In the genomic region with DNA sequence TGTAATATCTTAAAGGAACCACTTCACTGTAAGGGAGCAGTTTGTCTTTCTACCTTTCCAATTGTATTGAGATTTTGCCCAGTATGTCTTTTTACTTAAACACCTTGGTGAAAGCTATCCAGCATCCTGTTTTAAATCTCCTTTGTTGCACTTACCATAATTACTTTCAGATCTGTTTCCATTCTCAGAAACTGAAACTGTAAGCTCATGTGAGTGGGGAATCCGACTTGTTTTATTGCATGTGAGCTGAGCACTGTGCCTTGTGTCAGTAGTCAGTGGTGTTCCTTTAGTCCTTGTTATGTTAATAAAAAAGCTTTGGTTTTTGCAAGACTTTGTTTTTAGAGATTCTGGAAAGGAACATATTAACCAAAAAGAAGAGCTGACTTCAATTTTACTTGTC, we compare ENCODE assay signal across 8 cellular contexts. TPM values are rescaled to one million over a fixed set of nuclear protein-coding genes. Genes with fewer than 3 reads are reported as not detected.
DNase-seq lines count a peak whose midpoint lies in the region; ATAC-seq, FAIRE-seq and TF ChIP-seq lines count a peak whose summit lies in the region.

No MANE protein-coding gene starts in this region.

- no peak overlapping the region for H3K18ac ChIP-seq in mesenchymal stem cell (ENCODE audit: low read depth in 1 of 2, low read length in 2 of 2)

- H3K14ac ChIP-seq in mesenchymal stem cell (ENCODE audit: low read length in 2 of 2) = no peak overlapping the region

- H3K4me3 Mint-ChIP-seq in CD8-positive, alpha-beta T cell = no peak overlapping the region

- H3K9me3 Mint-ChIP-seq in CD8-positive, alpha-beta T cell = no peaks in the 10 kb centered on the region

- no peak overlapping the region for H4K8ac ChIP-seq in mesenchymal stem cell (ENCODE audit: low read length)

- POLR2A ChIA-PET in CD8-positive, alpha-beta T cell (lab: Charles Lee) = no interaction called here

- no peak overlapping the region for H2AFZ ChIP-seq in mesenchymal stem cell (ENCODE audit: low read depth, low read length)

- H3K36me3 ChIP-seq in HAP-1 (replicated peaks) (no peaks in the 10 kb centered on the region), mesenchymal stem cell (ENCODE audit: control insufficient read depth in 1 of 2, insufficient read depth in 2 of 2, low read depth in 1 of 2, low read length in 2 of 2) (peaks cover 0 to 3% of the 10 kb centered on the region in 2 experiments), kidney (ENCODE audit: control insufficient read depth in 1 of 2, insufficient read depth in 2 of 2, low read length in 2 of 2) (no peaks in the 10 kb centered on the region)
- no peaks in the 10 kb centered on the region for H3K36me3 ChIP-seq in CD8-positive, alpha-beta T cell (ENCODE audit: insufficient read depth, low read length)

- H2BK15ac ChIP-seq in mesenchymal stem cell (ENCODE audit: low read depth, poor library complexity, severe bottlenecking) = no peak overlapping the region

- H2AK5ac ChIP-seq in mesenchymal stem cell (ENCODE audit: low read length, severe bottlenecking) = no peak overlapping the region

- no peak overlapping the region for H3K23ac ChIP-seq in mesenchymal stem cell (ENCODE audit: low read length in 2 of 2)

- H3K4me1 ChIP-seq in HAP-1 = peaks cover 37% of the 10 kb centered on the region
- H3K4me1 ChIP-seq in mesenchymal stem cell (ENCODE audit: control insufficient read depth, insufficient read depth, low read depth, low read length) = peaks cover 4% of the 10 kb centered on the region
- H3K4me1 ChIP-seq in kidney (ENCODE audit: control insufficient read depth in 1 of 2, insufficient read depth in 1 of 2, low read depth in 1 of 2, low read length in 2 of 2) = peaks cover 0 to 4% of the 10 kb centered on the region in 2 donors
- no peaks in the 10 kb centered on the region for H3K4me1 ChIP-seq in CD8-positive, alpha-beta T cell (ENCODE audit: insufficient read depth, low read length)

- H2BK120ac ChIP-seq in mesenchymal stem cell (ENCODE audit: low read depth, low read length) = no peak overlapping the region

- H3K27ac ChIP-seq in mesenchymal stem cell (ENCODE audit: low read length, poor library complexity, severe bottlenecking) (no peak overlapping the region), kidney (ENCODE audit: low read depth in 2 of 2, low read length in 2 of 2) (no peak overlapping the region)
- no peak overlapping the region for H3K27ac ChIP-seq in CD8-positive, alpha-beta T cell (ENCODE audit: low read depth, low read length)

- H3K4me3 ChIP-seq in HAP-1 (no peak overlapping the region), mesenchymal stem cell (ENCODE audit: insufficient read depth in 1 of 2, low read depth in 1 of 2, low read length in 2 of 2) (peak overlapping the region in 1 of 2 experiments; percentile 59), kidney (ENCODE audit: low read length in 2 of 2) (no peak overlapping the region)
- no peak overlapping the region for H3K4me3 ChIP-seq in CD8-positive, alpha-beta T cell (ENCODE audit: low read depth, low read length)

- H3K9me3 ChIP-seq in HAP-1 = no peaks in the 10 kb centered on the region
- no peaks in the 10 kb centered on the region for H3K9me3 ChIP-seq in mesenchymal stem cell (ENCODE audit: control insufficient read depth, low read length)
- H3K9me3 ChIP-seq in kidney (ENCODE audit: control insufficient read depth in 1 of 2, low read length in 2 of 2) = no peaks in the 10 kb centered on the region
- no peaks in the 10 kb centered on the region for H3K9me3 ChIP-seq in CD8-positive, alpha-beta T cell (ENCODE audit: low read length)

- peaks cover 9% of the 10 kb centered on the region for H3K4me1 Mint-ChIP-seq in CD8-positive, alpha-beta T cell (ENCODE audit: low read depth)

- 28% methylated on average over 1 of the region's 1 CpG for WGBS in mesenchymal stem cell

- peak; percentile 36 for DNase-seq in GM13976 (ENCODE audit: low spot score)
- DNase-seq in HAP-1 (ENCODE audit: low spot score in 2 of 2) = peak; percentile 46 to 86
- DNase-seq in NOMO-1 treated with DMSO at 0.1 percent for 48 hours (lab: John Stamatoyannopoulos, UW; ENCODE audit: unreplicated experiment) = peak; percentile 62
- DNase-seq in mesenchymal stem cell = peak; percentile 72
- no peak for DNase-seq in stimulated activated naive CD4-positive, alpha-beta T cell (lab: John Stamatoyannopoulos, UW)
- no peak for DNase-seq in kidney
- no peak for DNase-seq in SIG-M5 treated with dmso at 0.1 percent for 504 hours (lab: John Stamatoyannopoulos, UW; ENCODE audit: unreplicated experiment)
- DNase-seq in CD8-positive, alpha-beta T cell = no peak

- TF ChIP-seq CTCF in GM13976 (IDR thresholded peaks at IDR 0.05; ENCODE audit: borderline replicate concordance, control extremely low read depth, extremely low read depth, insufficient read depth, missing control alignments) = no peak
- no peak for TF ChIP-seq CTCF in kidney (IDR thresholded peaks at IDR 0.05; ENCODE audit: borderline replicate concordance, extremely low read depth, insufficient read depth)
- no peak for TF ChIP-seq CTCF in CD8-positive, alpha-beta T cell (IDR thresholded peaks at IDR 0.05)

- no peaks in the 10 kb centered on the region for H3K27me3 ChIP-seq in HAP-1 (ENCODE audit: low read depth)
- H3K27me3 ChIP-seq in mesenchymal stem cell (ENCODE audit: control insufficient read depth in 1 of 2, insufficient read depth in 1 of 2, low read length in 2 of 2) = no peaks in the 10 kb centered on the region
- H3K27me3 ChIP-seq in CD8-positive, alpha-beta T cell (ENCODE audit: insufficient read depth, low read length) = no peaks in the 10 kb centered on the region

- FAIRE-seq in kidney (lab: Jason Lieb, UNC) = no peak

- H3K4ac ChIP-seq in mesenchymal stem cell (ENCODE audit: low read depth in 1 of 2, low read length in 2 of 2) = no peak overlapping the region

- ATAC-seq in CD8-positive, alpha-beta T cell = no peak

- intact Hi-C loops in kidney (cut with DNase I) = no loop called here
- intact Hi-C loops in CD8-positive, alpha-beta T cell (cut with DNase I, micrococcal nuclease) = no loop called here

- no peak overlapping the region for H4K91ac ChIP-seq in mesenchymal stem cell (ENCODE audit: low read length)

- CTCF ChIA-PET in CD8-positive, alpha-beta T cell (lab: Charles Lee) = no interaction called here

- no peak overlapping the region for H2BK5ac ChIP-seq in mesenchymal stem cell (ENCODE audit: low read depth, low read length, poor library complexity, severe bottlenecking)

- no peak overlapping the region for H3K4me2 ChIP-seq in mesenchymal stem cell (ENCODE audit: low read length, poor library complexity, severe bottlenecking)

- H2BK12ac ChIP-seq in mesenchymal stem cell (ENCODE audit: low read length in 2 of 2) = no peak overlapping the region

- H3K79me1 ChIP-seq in mesenchymal stem cell (replicated peaks; ENCODE audit: low read length, poor library complexity, severe bottlenecking) = peaks cover 14% of the 10 kb centered on the region

- in situ Hi-C loops in GM13976 (cut with MboI; ENCODE audit: low sequenced_read_pairs, unreplicated experiment) (no loop called here), HAP-1 (cut with MboI; ENCODE audit: low sequenced_read_pairs) (no loop called here)

- no peaks in the 10 kb centered on the region for H3K36me3 Mint-ChIP-seq in CD8-positive, alpha-beta T cell

- no peaks in the 10 kb centered on the region for H3K27me3 Mint-ChIP-seq in CD8-positive, alpha-beta T cell (ENCODE audit: low read depth)

- no peak overlapping the region for H3K27ac Mint-ChIP-seq in CD8-positive, alpha-beta T cell

- H3K9ac ChIP-seq in mesenchymal stem cell (ENCODE audit: low read length) (peak overlapping the region; percentile 72), kidney (ENCODE audit: low read length in 2 of 2) (no peak overlapping the region)

RNA-seq across cellular contexts. Expression of a gene that starts 42.2 kb away (rescaled TPM):
- polyA plus RNA-seq in mesenchymal stem cell (2013, experiment 1 of 2) = 33.1 TPM
- 34.7 TPM for polyA plus RNA-seq in mesenchymal stem cell (2013, experiment 2 of 2)
- total RNA-seq in kidney = 37.4 TPM
- 7.9 TPM for polyA plus RNA-seq in kidney (ENCODE audit: insufficient read depth, low read depth, low replicate concordance)
- total RNA-seq in CD8-positive, alpha-beta T cell = 1 to 10 TPM; 1.6 to 2.0 TPM

Comparison
In these comparisons a context has a peak if more than half of its experiments do, and no peak if none do; other contexts are left out.
1. DNase-seq: peak in GM13976 (single experiment), HAP-1 (2 of 2), NOMO-1 treated with DMSO at 0.1 percent for 48 hours (single experiment) and mesenchymal stem cell (single experiment); none in stimulated activated naive CD4-positive, alpha-beta T cell (0 of 6), kidney (single experiment), SIG-M5 treated with dmso at 0.1 percent for 504 hours (single experiment) and CD8-positive, alpha-beta T cell (0 of 7).
2. RNA of a gene that starts 42.2 kb away (total RNA-seq): 37.4 TPM in kidney (single experiment); 1.6 to 2.0 TPM in CD8-positive, alpha-beta T cell; every median in the first group is over 10 times any median in the second.